In the genomic region with DNA sequence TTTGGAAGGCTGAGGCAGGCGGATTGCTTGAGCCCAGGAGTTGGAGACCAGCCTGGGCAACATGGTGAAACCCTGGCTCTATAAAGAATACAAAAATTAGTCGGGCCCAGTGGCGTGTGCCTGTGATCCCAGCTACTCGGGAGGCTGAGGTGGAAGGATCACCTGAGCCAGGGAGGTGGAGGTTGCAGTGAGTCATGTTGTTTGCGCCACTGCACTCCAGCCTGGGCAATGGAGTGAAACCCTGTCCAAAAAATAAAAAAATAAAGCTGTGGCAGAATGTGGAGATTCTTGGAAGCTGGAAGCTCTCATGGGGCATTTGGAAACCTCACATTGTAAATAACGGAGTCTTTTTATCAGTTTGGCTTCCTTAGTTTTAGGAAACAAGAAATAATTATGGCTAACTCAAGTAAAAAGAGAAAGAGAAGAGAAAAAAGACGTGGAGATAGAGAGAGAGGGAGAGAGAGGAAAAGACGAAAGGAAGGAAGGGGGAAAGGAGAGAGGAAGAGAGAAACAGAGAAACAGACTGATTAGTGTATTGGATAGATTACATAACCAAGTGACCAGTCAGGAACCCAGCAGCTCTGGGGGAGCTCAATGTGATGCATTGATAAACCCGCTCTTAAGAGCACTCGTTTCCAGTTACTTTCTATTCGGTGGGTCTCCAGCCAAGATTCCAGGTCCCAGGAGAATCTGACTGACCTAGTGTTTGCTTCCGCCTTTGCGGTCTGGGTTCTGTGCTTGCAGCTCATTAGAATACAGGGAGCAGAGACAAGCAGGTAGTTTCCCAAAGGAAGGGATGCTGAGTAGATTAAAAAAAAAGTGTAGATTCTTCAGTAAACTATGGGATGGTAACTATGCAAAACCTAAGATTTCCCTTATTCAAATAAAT, we compare ENCODE assay signal across 1 cellular context.
TF ChIP-seq lines count a peak whose summit lies in the region.

No MANE protein-coding gene starts in this region.

TF ChIP-seq in K562, 482 proteins besides CTCF, POLR2A, EP300 and RAD21 (continues in another document):
- no peak for TF ChIP-seq CBX8 (IDR thresholded peaks at IDR 0.05; ENCODE audit: borderline replicate concordance, extremely low read depth, low read depth, low read length, poor library complexity, severe bottlenecking)
- TF ChIP-seq CEBPG (CRISPR knock-in tag; IDR thresholded peaks at IDR 0.05) = 0 out of 2 replicates have a peak, but pooled peaks have one; percentile 22
- TF ChIP-seq CEBPG (tag; conservative IDR thresholded peaks at IDR 0.05 in 1 of 2, IDR thresholded peaks at IDR 0.05 in 1 of 2) = no peak
- peak; percentile 19 for TF ChIP-seq HDAC3 (IDR thresholded peaks at IDR 0.05; ENCODE audit: borderline replicate concordance, partially characterized antibody)
- peak; percentile 18; the same call in 1 of the 2 replicates for TF ChIP-seq NFRKB (IDR thresholded peaks at IDR 0.05; ENCODE audit: low read depth)
- no peak for TF ChIP-seq DDX20 (tag; IDR thresholded peaks at IDR 0.05; ENCODE audit: low read depth)
- TF ChIP-seq PKNOX1 (IDR thresholded peaks at IDR 0.05) = no peak
- TF ChIP-seq ZBTB34 (CRISPR knock-in tag; IDR thresholded peaks at IDR 0.05) = no peak
- TF ChIP-seq TOE1 (IDR thresholded peaks at IDR 0.05; ENCODE audit: borderline replicate concordance) = 0 out of 2 replicates have a peak, but pooled peaks have one; percentile 50
- TF ChIP-seq TOE1 (CRISPR knock-in tag; IDR thresholded peaks at IDR 0.05; ENCODE audit: borderline replicate concordance, low read depth) = no peak
- no peak for TF ChIP-seq NR0B1 (IDR thresholded peaks at IDR 0.05; ENCODE audit: partially characterized antibody)
- peak; percentile 33; the same call in 1 of the 2 replicates for TF ChIP-seq NFIC (IDR thresholded peaks at IDR 0.05)
- peak; percentile 77 for TF ChIP-seq SMAD1 (IDR thresholded peaks at IDR 0.05; ENCODE audit: low read depth, low read length, partially characterized antibody)
- peak; percentile 54; the same call in 1 of the 2 replicates for TF ChIP-seq BRD4 (IDR thresholded peaks at IDR 0.05)
- TF ChIP-seq ZZZ3 (IDR thresholded peaks at IDR 0.05) = no peak
- TF ChIP-seq ZNF316 (IDR thresholded peaks at IDR 0.05) = no peak
- peak; percentile 31 for TF ChIP-seq CEBPB (tag; IDR thresholded peaks at IDR 0.05)
- TF ChIP-seq, protein P1, sequence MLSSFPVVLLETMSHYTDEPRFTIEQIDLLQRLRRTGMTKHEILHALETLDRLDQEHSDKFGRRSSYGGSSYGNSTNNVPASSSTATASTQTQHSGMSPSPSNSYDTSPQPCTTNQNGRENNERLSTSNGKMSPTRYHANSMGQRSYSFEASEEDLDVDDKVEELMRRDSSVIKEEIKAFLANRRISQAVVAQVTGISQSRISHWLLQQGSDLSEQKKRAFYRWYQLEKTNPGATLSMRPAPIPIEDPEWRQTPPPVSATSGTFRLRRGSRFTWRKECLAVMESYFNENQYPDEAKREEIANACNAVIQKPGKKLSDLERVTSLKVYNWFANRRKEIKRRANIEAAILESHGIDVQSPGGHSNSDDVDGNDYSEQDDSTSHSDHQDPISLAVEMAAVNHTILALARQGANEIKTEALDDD (IDR thresholded peaks at IDR 0.05) = peak; percentile 77
- peak; percentile 70 for TF ChIP-seq SMARCA4 (IDR thresholded peaks at IDR 0.05)
- no peak for TF ChIP-seq RFX5 (IDR thresholded peaks at IDR 0.05; ENCODE audit: low read depth, low read length)
- peak; percentile 8; the same call in 1 of the 2 replicates for TF ChIP-seq TAL1 (IDR thresholded peaks at IDR 0.05)
- TF ChIP-seq ETV6 (IDR thresholded peaks at IDR 0.05; ENCODE audit: borderline replicate concordance in 1 of 2, low read depth in 2 of 2, low read length in 1 of 2) = 0 out of 4 replicates have a peak, but pooled peaks of 1 of the 2 experiments have one; percentile 4
- no peak for TF ChIP-seq ETV6 (CRISPR knock-in tag; IDR thresholded peaks at IDR 0.05; ENCODE audit: borderline replicate concordance)
- 0 out of 2 replicates have a peak, but pooled peaks have one; percentile 63 for TF ChIP-seq MTA1 (IDR thresholded peaks at IDR 0.05; ENCODE audit: borderline replicate concordance)
- TF ChIP-seq, protein P2, sequence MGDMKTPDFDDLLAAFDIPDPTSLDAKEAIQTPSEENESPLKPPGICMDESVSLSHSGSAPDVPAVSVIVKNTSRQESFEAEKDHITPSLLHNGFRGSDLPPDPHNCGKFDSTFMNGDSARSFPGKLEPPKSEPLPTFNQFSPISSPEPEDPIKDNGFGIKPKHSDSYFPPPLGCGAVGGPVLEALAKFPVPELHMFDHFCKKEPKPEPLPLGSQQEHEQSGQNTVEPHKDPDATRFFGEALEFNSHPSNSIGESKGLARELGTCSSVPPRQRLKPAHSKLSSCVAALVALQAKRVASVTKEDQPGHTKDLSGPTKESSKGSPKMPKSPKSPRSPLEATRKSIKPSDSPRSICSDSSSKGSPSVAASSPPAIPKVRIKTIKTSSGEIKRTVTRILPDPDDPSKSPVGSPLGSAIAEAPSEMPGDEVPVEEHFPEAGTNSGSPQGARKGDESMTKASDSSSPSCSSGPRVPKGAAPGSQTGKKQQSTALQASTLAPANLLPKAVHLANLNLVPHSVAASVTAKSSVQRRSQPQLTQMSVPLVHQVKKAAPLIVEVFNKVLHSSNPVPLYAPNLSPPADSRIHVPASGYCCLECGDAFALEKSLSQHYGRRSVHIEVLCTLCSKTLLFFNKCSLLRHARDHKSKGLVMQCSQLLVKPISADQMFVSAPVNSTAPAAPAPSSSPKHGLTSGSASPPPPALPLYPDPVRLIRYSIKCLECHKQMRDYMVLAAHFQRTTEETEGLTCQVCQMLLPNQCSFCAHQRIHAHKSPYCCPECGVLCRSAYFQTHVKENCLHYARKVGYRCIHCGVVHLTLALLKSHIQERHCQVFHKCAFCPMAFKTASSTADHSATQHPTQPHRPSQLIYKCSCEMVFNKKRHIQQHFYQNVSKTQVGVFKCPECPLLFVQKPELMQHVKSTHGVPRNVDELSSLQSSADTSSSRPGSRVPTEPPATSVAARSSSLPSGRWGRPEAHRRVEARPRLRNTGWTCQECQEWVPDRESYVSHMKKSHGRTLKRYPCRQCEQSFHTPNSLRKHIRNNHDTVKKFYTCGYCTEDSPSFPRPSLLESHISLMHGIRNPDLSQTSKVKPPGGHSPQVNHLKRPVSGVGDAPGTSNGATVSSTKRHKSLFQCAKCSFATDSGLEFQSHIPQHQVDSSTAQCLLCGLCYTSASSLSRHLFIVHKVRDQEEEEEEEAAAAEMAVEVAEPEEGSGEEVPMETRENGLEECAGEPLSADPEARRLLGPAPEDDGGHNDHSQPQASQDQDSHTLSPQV (IDR thresholded peaks at IDR 0.05) = peak; percentile 50; the same call in 1 of the 2 replicates
- TF ChIP-seq RBM14 (IDR thresholded peaks at IDR 0.05; ENCODE audit: borderline replicate concordance, insufficient read depth, low read depth, low read length) = no peak
- peak; percentile 71; the same call in 1 of the 2 replicates for TF ChIP-seq NBN (IDR thresholded peaks at IDR 0.05; ENCODE audit: low read depth)
- TF ChIP-seq HDAC1 (IDR thresholded peaks at IDR 0.05) = peak in 1 of 2 experiments; percentile 58; a peak in 2 of 4 replicates
- peak; percentile 53; the same call in 1 of the 2 replicates for TF ChIP-seq ZBTB2 (IDR thresholded peaks at IDR 0.05)
- TF ChIP-seq MAZ (CRISPR knock-in tag; conservative IDR thresholded peaks at IDR 0.05 in 1 of 2, IDR thresholded peaks at IDR 0.05 in 1 of 2) = 0 out of 4 replicates have a peak, but pooled peaks of 1 of the 2 experiments have one; percentile 6
- TF ChIP-seq GTF2E2 (tag; IDR thresholded peaks at IDR 0.05) = no peak
- 0 out of 2 replicates have a peak, but pooled peaks have one; percentile 13 for TF ChIP-seq JUND (IDR thresholded peaks at IDR 0.05; ENCODE audit: borderline replicate concordance, low read depth, low read length)
- TF ChIP-seq JUND (tag; IDR thresholded peaks at IDR 0.05; ENCODE audit: borderline replicate concordance, low read depth, low read length) = no peak
- TF ChIP-seq NCOR1 (IDR thresholded peaks at IDR 0.05) = peak; percentile 52
- no peak for TF ChIP-seq THAP12 (CRISPR knock-in tag; IDR thresholded peaks at IDR 0.05)
- TF ChIP-seq ZNF512 (tag; IDR thresholded peaks at IDR 0.05) = peak; percentile 91
- TF ChIP-seq PHF20 (IDR thresholded peaks at IDR 0.05; ENCODE audit: partially characterized antibody) = no peak
- 0 out of 2 replicates have a peak, but pooled peaks have one; percentile 23 for TF ChIP-seq LEF1 (IDR thresholded peaks at IDR 0.05)
- TF ChIP-seq ARID1B (IDR thresholded peaks at IDR 0.05) = peak; percentile 65
- no peak for TF ChIP-seq ZNF780A (CRISPR knock-in tag; IDR thresholded peaks at IDR 0.05)
- peak; percentile 26 for TF ChIP-seq TAF1 (IDR thresholded peaks at IDR 0.05; ENCODE audit: control insufficient read depth, extremely low read depth, insufficient read depth, low read length, severe bottlenecking)
- TF ChIP-seq, protein P3, sequence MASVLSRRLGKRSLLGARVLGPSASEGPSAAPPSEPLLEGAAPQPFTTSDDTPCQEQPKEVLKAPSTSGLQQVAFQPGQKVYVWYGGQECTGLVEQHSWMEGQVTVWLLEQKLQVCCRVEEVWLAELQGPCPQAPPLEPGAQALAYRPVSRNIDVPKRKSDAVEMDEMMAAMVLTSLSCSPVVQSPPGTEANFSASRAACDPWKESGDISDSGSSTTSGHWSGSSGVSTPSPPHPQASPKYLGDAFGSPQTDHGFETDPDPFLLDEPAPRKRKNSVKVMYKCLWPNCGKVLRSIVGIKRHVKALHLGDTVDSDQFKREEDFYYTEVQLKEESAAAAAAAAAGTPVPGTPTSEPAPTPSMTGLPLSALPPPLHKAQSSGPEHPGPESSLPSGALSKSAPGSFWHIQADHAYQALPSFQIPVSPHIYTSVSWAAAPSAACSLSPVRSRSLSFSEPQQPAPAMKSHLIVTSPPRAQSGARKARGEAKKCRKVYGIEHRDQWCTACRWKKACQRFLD (CRISPR knock-in tag; IDR thresholded peaks at IDR 0.05) = 0 out of 2 replicates have a peak, but pooled peaks have one; percentile 45
- TF ChIP-seq NCOA1 (IDR thresholded peaks at IDR 0.05; ENCODE audit: low read depth) = no peak
